9 cellular contexts compared by ENCODE assay signal in the genomic region with DNA sequence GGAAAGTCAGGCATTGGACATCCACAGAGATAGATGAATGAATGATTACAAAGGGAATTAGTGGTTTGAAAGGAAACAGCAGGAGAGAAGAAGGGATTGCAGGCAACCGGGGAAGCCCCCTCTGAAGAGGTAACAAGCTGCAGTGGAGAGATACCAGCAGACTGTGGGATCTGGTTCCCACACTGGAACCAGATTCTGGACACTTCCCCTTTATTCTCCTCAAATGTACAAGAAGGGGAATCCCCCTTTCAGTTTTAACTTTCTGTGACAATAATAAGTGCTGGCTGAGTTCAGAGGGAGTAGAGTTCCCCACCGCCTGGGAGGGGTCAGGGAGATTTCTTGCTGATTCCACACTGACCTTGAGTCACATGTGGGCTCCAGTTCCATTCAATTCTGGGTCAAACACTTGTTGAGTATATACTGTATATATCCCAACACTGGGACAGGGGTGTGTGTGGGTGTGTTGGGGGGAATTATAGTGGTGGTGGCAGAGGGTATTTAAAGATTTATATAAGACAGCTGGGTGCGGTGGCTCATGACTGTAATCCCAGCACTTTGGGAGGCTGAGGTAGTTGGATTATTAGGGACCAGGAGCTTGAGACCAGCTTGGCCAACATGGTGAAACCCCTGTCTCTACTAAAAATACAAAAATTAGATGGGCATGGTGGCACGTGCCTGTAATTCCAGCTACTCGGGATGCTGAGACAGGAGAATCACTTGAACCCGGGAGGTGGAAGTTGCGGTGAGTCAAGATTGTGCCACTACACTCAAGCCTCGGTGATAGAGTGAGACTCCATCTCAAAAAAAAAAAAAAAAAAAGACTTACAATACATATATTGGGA. TPM values are rescaled to one million over a fixed set of nuclear protein-coding genes. Genes with fewer than 3 reads are reported as not detected.
DNase-seq lines count a peak whose midpoint lies in the region; ATAC-seq and TF ChIP-seq lines count a peak whose summit lies in the region.
"Had no signal": no experiment of that assay in that cellular context is flagged by ENCODE, and none has a peak within 500 bp of the region (broad histone marks: within the 10 kb centered on the region; RNA-seq: fewer than 3 reads in every experiment).

No MANE protein-coding gene starts in this region.

- H3K36me3 ChIP-seq in GM23248 (ENCODE audit: low read depth), result no peaks in the 10 kb centered on the region
- H3K36me3 ChIP-seq: neutrophil had no signal

- H3K27ac ChIP-seq in substantia nigra (ENCODE audit: low read depth, low read length, poor library complexity, severe bottlenecking) (peak overlapping the region; percentile 79), GM23248 (no peak overlapping the region)
- H3K27ac ChIP-seq: neutrophil had no signal

- 0 out of 2 replicates have a peak, but pooled peaks cover 4% of the 10 kb centered on the region for H3F3A ChIP-seq in GM23248 (ENCODE audit: insufficient read depth)

- no peak overlapping the region for H2AFZ ChIP-seq in GM23248

- H4K20me1 ChIP-seq in GM23248 (ENCODE audit: insufficient read depth), result no peaks in the 10 kb centered on the region

- in situ Hi-C loops in GM23248 (cut with MboI), result no loop called here

- no peaks in the 10 kb centered on the region for H3K9me3 ChIP-seq in GM23248 (ENCODE audit: low read depth)
- H3K9me3 ChIP-seq: neutrophil had no signal

- ATAC-seq in HG02642 (IDR thresholded peaks at IDR 0.05; ENCODE audit: poor library complexity, unreplicated experiment) (no peak), GM18520 (IDR thresholded peaks at IDR 0.05; ENCODE audit: unreplicated experiment) (no peak)

- H3K4me2 ChIP-seq in GM23248 (ENCODE audit: unreplicated experiment), result no peak overlapping the region

- H3K79me2 ChIP-seq in GM23248 (ENCODE audit: insufficient read depth), result no peaks in the 10 kb centered on the region

- H3K27me3 ChIP-seq in GM23248 (replicated peaks; ENCODE audit: insufficient read depth), result no peaks in the 10 kb centered on the region
- H3K27me3 ChIP-seq: neutrophil had no signal

- H3K9ac ChIP-seq in GM23248, result no peak overlapping the region

- no peak for TF ChIP-seq CTCF in fibroblast of villous mesenchyme (IDR thresholded peaks at IDR 0.05; ENCODE audit: insufficient read depth, low read depth, low read length)

- 66 to 73% methylated on average over 8 of the region's 8 CpGs for WGBS in GM23248 (ENCODE audit: low coverage in 1 of 2, low lambda C conversion rate in 2 of 2, missing lambda C conversion rate in 2 of 2), 2 experiments

- peaks cover 34% of the 10 kb centered on the region for H3K4me1 ChIP-seq in GM23248 (ENCODE audit: insufficient read depth)

- peak; percentile 41 for DNase-seq in SIG-M5 treated with dmso at 0.1 percent for 504 hours (lab: John Stamatoyannopoulos, UW; ENCODE audit: unreplicated experiment)
- DNase-seq in SIG-M5 (lab: John Stamatoyannopoulos, UW), result no peak
- DNase-seq in OCI-M2 (lab: John Stamatoyannopoulos, UW; ENCODE audit: unreplicated experiment), result peak; percentile 56
- DNase-seq in fibroblast of villous mesenchyme (ENCODE audit: low read depth), result peak; percentile 75
- DNase-seq in substantia nigra (lab: John Stamatoyannopoulos, UW), result peak in 3 of 49 donors; percentile 13 to 39 (median 22)
- DNase-seq in GM23248, result no peak

- H3K9me2 ChIP-seq in GM23248 (ENCODE audit: insufficient read depth), result no peaks in the 10 kb centered on the region

- H3K4me3 ChIP-seq in fibroblast of villous mesenchyme (ENCODE audit: low read depth, low read length), result no peak overlapping the region
- no peak overlapping the region for H3K4me3 ChIP-seq in GM23248

RNA-seq across cellular contexts. Expression of a gene that starts 16.5 kb away (rescaled TPM):
- 88.5 and 325 TPM in 2 replicates for total RNA-seq in fibroblast of villous mesenchyme
- 188 and 199 TPM in 2 replicates for total RNA-seq in GM23248 (2014; rRNA removed; shearing (Covaris generic))
- 144 and 155 TPM in 2 replicates for polyA plus RNA-seq in GM23248 (2016; fragmentation: Nextera tagmentation; extraction: Ambion mirVana)

RNA-seq across cellular contexts. Expression of a gene that starts 41.2 kb away (rescaled TPM):
- total RNA-seq in fibroblast of villous mesenchyme, result 32.5 and 41.0 TPM in 2 replicates
- 21.5 and 25.2 TPM in 2 replicates for total RNA-seq in GM23248 (2014; rRNA removed; shearing (Covaris generic))
- 26.6 and 30.0 TPM in 2 replicates for polyA plus RNA-seq in GM23248 (2016; fragmentation: Nextera tagmentation; extraction: Ambion mirVana)

RNA-seq across cellular contexts. Expression of a gene that starts 41.5 kb away (rescaled TPM):
- 43.2 and 66.1 TPM in 2 replicates for total RNA-seq in fibroblast of villous mesenchyme
- total RNA-seq in GM23248 (2014; rRNA removed; shearing (Covaris generic)), result 61.1 and 69.6 TPM in 2 replicates
- 97.9 and 101 TPM in 2 replicates for polyA plus RNA-seq in GM23248 (2016; fragmentation: Nextera tagmentation; extraction: Ambion mirVana)

Comparison
In these comparisons a context has a peak if more than half of its experiments do, and no peak if none do; other contexts are left out.
1. DNase-seq: peak in SIG-M5 treated with dmso at 0.1 percent for 504 hours (single experiment), OCI-M2 (single experiment) and fibroblast of villous mesenchyme (single experiment); none in SIG-M5 (single experiment) and GM23248 (single experiment).